ENCODE assay signal across 8 cellular contexts in genomic region chr12:121579981-121580868, GRCh38. TPM values are rescaled to one million over a fixed set of nuclear protein-coding genes. Genes with fewer than 3 reads are reported as not detected.
DNase-seq lines count a peak whose midpoint lies in the region; ATAC-seq and FAIRE-seq lines count a peak whose summit lies in the region.

No MANE protein-coding gene starts in this region.

- ATAC-seq in HG02938 (IDR thresholded peaks at IDR 0.05; ENCODE audit: unreplicated experiment), result no peak

- peak; percentile 74 for DNase-seq in ACHN
- no peak for DNase-seq in GM19239 (ENCODE audit: insufficient read length, low spot score)
- peak; percentile 79 for DNase-seq in NCI-H2227 (lab: John Stamatoyannopoulos, UW; ENCODE audit: unreplicated experiment)
- DNase-seq in activated CD4-positive, CD25-positive, alpha-beta regulatory T cell treated with anti-CD3 and anti-CD28 coated beads, Interleukin-2, amount 50 U/mL, for 72 hours, result peak; percentile 67
- DNase-seq in cerebellum (ENCODE audit: low spot score), result peak; percentile 73
- peak; percentile 60 for DNase-seq in kidney tubule cell (ENCODE audit: low spot score)
- peak; percentile 44 to 51 for DNase-seq in stimulated activated CD4-positive, alpha-beta T cell treated with anti-CD3 and anti-CD28 coated beads, Interleukin-1b, Interleukin-23, amount 100 ng/mL, for 1 hour (ENCODE audit: low read depth in 2 of 2)

- in situ Hi-C loops in ACHN (cut with HindIII; ENCODE audit: low pct_ligation_motif_present, low pct_unique_long_range_greater_than_20kb, low sequenced_read_pairs), result no loop called here

- peak; percentile 81 for FAIRE-seq in GM19239 (lab: Jason Lieb, UNC)

RNA-seq across cellular contexts. Expression of gene KDM2B, which starts 0.6 kb away (rescaled TPM):
- total RNA-seq in cerebellum, result 48.4 TPM

RNA-seq across cellular contexts. Expression of gene ORAI1, which starts 46.1 kb away (rescaled TPM):
- total RNA-seq in cerebellum, result 4.0 TPM
